14 cellular contexts compared by ENCODE assay signal in genomic region chr1:199081739-199082138, GRCh38.
A peak's percentile ranks its signal among the peaks of the same experiment; 100 is the strongest.
DNase-seq lines count a peak whose midpoint lies in the region; ATAC-seq and TF ChIP-seq lines count a peak whose summit lies in the region.
"Had no signal": no experiment of that assay in that cellular context is flagged by ENCODE, and none has a peak within 500 bp of the region (broad histone marks: within the 10 kb centered on the region; RNA-seq: fewer than 3 reads in every experiment).

No MANE protein-coding gene starts in this region.

- H3K9me3 ChIP-seq in MM.1S (replicated peaks; ENCODE audit: insufficient read depth, low read length): no peaks in the 10 kb centered on the region

- no peaks in the 10 kb centered on the region for H3K27me3 ChIP-seq in MM.1S (replicated peaks; ENCODE audit: insufficient read depth, low read length)

- H2AFZ ChIP-seq in MM.1S (ENCODE audit: low read length): no peak overlapping the region

- H3K9me2 ChIP-seq in MM.1S (replicated peaks; ENCODE audit: insufficient read depth, low read length): no peaks in the 10 kb centered on the region

- H3K9ac ChIP-seq in MM.1S (ENCODE audit: low read length): no peak overlapping the region

- ATAC-seq in GM19463 (IDR thresholded peaks at IDR 0.05; ENCODE audit: unreplicated experiment) (peak; percentile 84), HG02884 (IDR thresholded peaks at IDR 0.05; ENCODE audit: unreplicated experiment) (peak; percentile 86), GM19397 (IDR thresholded peaks at IDR 0.05; ENCODE audit: unreplicated experiment) (no peak)
- ATAC-seq: naive thymus-derived CD8-positive, alpha-beta T cell had no signal

- in situ Hi-C loops in GM13976 (cut with MboI; ENCODE audit: low sequenced_read_pairs, unreplicated experiment): no loop called here

- DNase-seq in GM13976 (ENCODE audit: low spot score) (peak; percentile 25), MM.1S (peak; percentile 58), AG08396 (ENCODE audit: low spot score) (no peak), NCI-H2171 (lab: John Stamatoyannopoulos, UW) (no peak), GM03348 (ENCODE audit: low spot score) (no peak)
- DNase-seq: activated T-cell treated with anti-CD3 and anti-CD28 coated beads, Interleukin-2, amount 50 U/mL, for 24 hours; immature natural killer cell; naive thymus-derived CD8-positive, alpha-beta T cell; NCI-H1436 treated with DMSO at 0.1 percent for 48 hours; stimulated activated CD4-positive, alpha-beta T cell treated with anti-CD3 and anti-CD28 coated beads, Interleukin-12 subunit alpha, Interleukin-12 subunit beta, amount 100 ng/mL, for 4 hours; stimulated activated naive CD4-positive, alpha-beta T cell treated with Interleukin-2 at 50 U/mL for 16 hours had no signal

- H3K4me1 ChIP-seq in MM.1S (ENCODE audit: low read length): peaks cover 29% of the 10 kb centered on the region

- peaks cover 11% of the 10 kb centered on the region for H3F3A ChIP-seq in MM.1S (ENCODE audit: insufficient read depth, low read length)

- H3K4me2 ChIP-seq in MM.1S (ENCODE audit: low read depth, low read length): peak overlapping the region; percentile 36

- no peak for TF ChIP-seq CTCF in GM13976 (IDR thresholded peaks at IDR 0.05; ENCODE audit: borderline replicate concordance, control extremely low read depth, extremely low read depth, insufficient read depth, missing control alignments)
- TF ChIP-seq CTCF in MM.1S (IDR thresholded peaks at IDR 0.05; ENCODE audit: low read length): no peak

- no peaks in the 10 kb centered on the region for H3K36me3 ChIP-seq in MM.1S (replicated peaks; ENCODE audit: insufficient read depth, low read length)

- no peaks in the 10 kb centered on the region for H4K20me1 ChIP-seq in MM.1S (ENCODE audit: insufficient read depth, low read length)

- H3K27ac ChIP-seq in MM.1S (ENCODE audit: low read length): peak overlapping the region; percentile 25; the same call in 1 of the 2 replicates

- H3K79me2 ChIP-seq in MM.1S (ENCODE audit: low read length): no peaks in the 10 kb centered on the region

- H3K4me3 ChIP-seq in MM.1S (ENCODE audit: low read length): peak overlapping the region; percentile 3; the same call in 1 of the 2 replicates

Comparison
In these comparisons a context has a peak if more than half of its experiments do, and no peak if none do; other contexts are left out.
1. DNase-seq: peak in GM13976 (single experiment) and MM.1S (single experiment); none in AG08396 (single experiment), NCI-H2171 (single experiment) and GM03348 (single experiment).